ENCODE assay signal across 16 cellular contexts in genomic region chr12:54463034-54463433, GRCh38. TPM values are rescaled to one million over a fixed set of nuclear protein-coding genes. Genes with fewer than 3 reads are reported as not detected.
DNase-seq lines count a peak whose midpoint lies in the region; ATAC-seq, FAIRE-seq and TF ChIP-seq lines count a peak whose summit lies in the region.
"Had no signal": no experiment of that assay in that cellular context is flagged by ENCODE, and none has a peak within 500 bp of the region (broad histone marks: within the 10 kb centered on the region; RNA-seq: fewer than 3 reads in every experiment).

No MANE protein-coding gene starts in this region.

- FAIRE-seq in D721Med (lab: Jason Lieb, UNC), result no peak

- intact Hi-C loops in sigmoid colon (cut with DNase I), result no loop called here

- no peak overlapping the region for H3K4me3 Mint-ChIP-seq in stimulated activated naive CD8-positive, alpha-beta T cell treated with anti-CD3 and anti-CD28 coated beads, Interleukin-15, amount 100 ng/mL, for 72 hours
- H3K4me3 Mint-ChIP-seq: activated T-helper 1 cell treated with anti-CD3 and anti-CD28 coated beads, Interleukin-12 subunit alpha, Interleukin-12 subunit beta, Interleukin-2, Interleukin-4 antibody, amounts not matched to agents 30 ng/mL and 10 ng/mL and 1 ng/mL, durations not matched to agents 14 hours and 24 hours and 36 hours; IgD-negative memory B cell had no signal

- no peak for TF ChIP-seq POLR2A in sigmoid colon (IDR thresholded peaks at IDR 0.05)

- DNase-seq in GM04503 (ENCODE audit: low read depth) (peak; percentile 77), RKO (ENCODE audit: low spot score) (peak; percentile 62), fibroblast of pulmonary artery (ENCODE audit: low read depth) (peak; percentile 92), sigmoid colon (peak; percentile 75), NCI-H446 treated with DMSO at 0.1 percent for 48 hours (lab: John Stamatoyannopoulos, UW) (no peak), NCI-H526 treated with DMSO at 0.1 percent for 48 hours (lab: John Stamatoyannopoulos, UW) (no peak), D721Med (ENCODE audit: insufficient read length, low spot score) (no peak)
- DNase-seq in stimulated activated naive CD8-positive, alpha-beta T cell treated with anti-CD3 and anti-CD28 coated beads, Interleukin-15, amount 100 ng/mL, for 72 hours, result no peak
- DNase-seq: activated CD4-positive, CD25-positive, alpha-beta regulatory T cell; cerebellar nuclear complex; DMS53 had no signal

- ATAC-seq in stimulated activated naive CD8-positive, alpha-beta T cell treated with anti-CD3 and anti-CD28 coated beads, Interleukin-15, amount 100 ng/mL, for 72 hours, result no peak

- no peaks in the 10 kb centered on the region for H3K9me3 ChIP-seq in sigmoid colon
- H3K9me3 ChIP-seq: SJSA1, vagina had no signal

- 67 to 69% methylated on average over 2 of the region's 2 CpGs for WGBS in sigmoid colon, 2 donors

- H3K4me3 ChIP-seq in fibroblast of pulmonary artery (replicated peaks; ENCODE audit: low read depth, low read length) (no peak overlapping the region), sigmoid colon (no peak overlapping the region)
- H3K4me3 ChIP-seq: SJSA1, skin epidermis, vagina had no signal

- peaks cover 0 to 27% (median 24%) of the 10 kb centered on the region in 4 donors for H3K4me1 ChIP-seq in sigmoid colon
- H3K4me1 ChIP-seq: SJSA1, vagina had no signal

- H3K27ac ChIP-seq in sigmoid colon, result peak overlapping the region in 2 of 4 donors; percentile 8 to 43
- H3K27ac ChIP-seq: SJSA1, skin epidermis, vagina had no signal

- no peaks in the 10 kb centered on the region for H3K4me1 Mint-ChIP-seq in stimulated activated naive CD8-positive, alpha-beta T cell treated with anti-CD3 and anti-CD28 coated beads, Interleukin-15, amount 100 ng/mL, for 72 hours
- H3K4me1 Mint-ChIP-seq: IgD-negative memory B cell had no signal

- no peaks in the 10 kb centered on the region for H3K9me3 Mint-ChIP-seq in stimulated activated naive CD8-positive, alpha-beta T cell treated with anti-CD3 and anti-CD28 coated beads, Interleukin-15, amount 100 ng/mL, for 72 hours
- H3K9me3 Mint-ChIP-seq: activated T-helper 1 cell treated with anti-CD3 and anti-CD28 coated beads, Interleukin-12 subunit alpha, Interleukin-12 subunit beta, Interleukin-2, Interleukin-4 antibody, amounts not matched to agents 30 ng/mL and 10 ng/mL and 1 ng/mL, durations not matched to agents 14 hours and 24 hours and 36 hours; IgD-negative memory B cell had no signal

- peaks cover 0 to 3% (median under 1%) of the 10 kb centered on the region in 4 donors for H3K36me3 ChIP-seq in sigmoid colon
- H3K36me3 ChIP-seq: SJSA1, vagina had no signal

- H3K27me3 ChIP-seq in sigmoid colon, result no peaks in the 10 kb centered on the region
- H3K27me3 ChIP-seq: vagina had no signal

- TF ChIP-seq CTCF in fibroblast of pulmonary artery (IDR thresholded peaks at IDR 0.05; ENCODE audit: low read length, missing control alignments) (no peak), sigmoid colon (IDR thresholded peaks at IDR 0.05) (no peak), D721Med (IDR thresholded peaks at IDR 0.05; ENCODE audit: insufficient read depth, missing control alignments) (no peak)

- no peaks in the 10 kb centered on the region for H3K27me3 Mint-ChIP-seq in stimulated activated naive CD8-positive, alpha-beta T cell treated with anti-CD3 and anti-CD28 coated beads, Interleukin-15, amount 100 ng/mL, for 72 hours

- TF ChIP-seq EP300 in sigmoid colon (IDR thresholded peaks at IDR 0.05), result no peak

- no peak overlapping the region for H3K27ac Mint-ChIP-seq in stimulated activated naive CD8-positive, alpha-beta T cell treated with anti-CD3 and anti-CD28 coated beads, Interleukin-15, amount 100 ng/mL, for 72 hours
- H3K27ac Mint-ChIP-seq: activated T-helper 1 cell treated with anti-CD3 and anti-CD28 coated beads, Interleukin-12 subunit alpha, Interleukin-12 subunit beta, Interleukin-2, Interleukin-4 antibody, amounts not matched to agents 30 ng/mL and 10 ng/mL and 1 ng/mL, durations not matched to agents 14 hours and 24 hours and 36 hours; IgD-negative memory B cell had no signal

RNA-seq across cellular contexts. Expression of gene GTSF1, which starts 10.4 kb away (rescaled TPM):
- total RNA-seq in sigmoid colon, result not detected
- polyA plus RNA-seq in sigmoid colon, result 1 to 10 TPM in 2 of 3 donors, not detected in 1; 1.4 to 3.6 TPM
- total RNA-seq: SJSA1 had no signal

RNA-seq across cellular contexts. Expression of gene NCKAP1L, which starts 34.5 kb away (rescaled TPM):
- total RNA-seq in sigmoid colon, result 10 to 100 TPM; 35.0 to 99.7 (median 53.8) TPM
- polyA plus RNA-seq in sigmoid colon, result 10 to 100 TPM in 1 of 3 donors, 1 to 10 TPM in 2; 5.4 to 25.9 (median 7.2) TPM
- total RNA-seq: SJSA1 had no signal

RNA-seq across cellular contexts. Expression of gene ITGA5, which starts 44.0 kb away (rescaled TPM):
- 100 to 1,000 TPM; 200 to 765 (median 459) TPM for total RNA-seq in sigmoid colon
- polyA plus RNA-seq in sigmoid colon, result 10 to 100 TPM in 1 of 3 donors, 1 to 10 TPM in 2; 7.4 to 92.7 (median 7.8) TPM

Comparison
In these comparisons a context has a peak if more than half of its experiments do, and no peak if none do; other contexts are left out.
1. DNase-seq: peak in GM04503 (single experiment), RKO (single experiment), fibroblast of pulmonary artery (single experiment) and sigmoid colon (single experiment); none in stimulated activated naive CD8-positive, alpha-beta T cell treated with anti-CD3 and anti-CD28 coated beads, Interleukin-15, amount 100 ng/mL, for 72 hours (0 of 2), NCI-H446 treated with DMSO at 0.1 percent for 48 hours (single experiment), NCI-H526 treated with DMSO at 0.1 percent for 48 hours (single experiment) and D721Med (single experiment).